Comparison of ENCODE assay signal across 1 cellular context in genomic region chr19:38773469-38774177, GRCh38.
TF ChIP-seq lines count a peak whose summit lies in the region.

LGALS7 (minus strand) TSS chr19:38773517; CDS start chr19:38773492, 25 bp downstream.

TF ChIP-seq in K562, 482 proteins besides CTCF, POLR2A, EP300 and RAD21:
- TF ChIP-seq FOXP4 (CRISPR knock-in tag; IDR thresholded peaks at IDR 0.05; ENCODE audit: borderline replicate concordance) (no peak), RBBP5 (IDR thresholded peaks at IDR 0.05; ENCODE audit: borderline replicate concordance, insufficient read depth, low read length, poor library complexity, severe bottlenecking) (no peak), MITF (IDR thresholded peaks at IDR 0.05) (no peak), RBM14 (IDR thresholded peaks at IDR 0.05; ENCODE audit: borderline replicate concordance, insufficient read depth, low read depth, low read length) (no peak), ELF4 (CRISPR knock-in tag; IDR thresholded peaks at IDR 0.05) (no peak)
